Comparison of ENCODE assay signal across 29 cellular contexts in genomic region chr6:115870464-115870863, GRCh38.
DNase-seq lines count a peak whose midpoint lies in the region; ATAC-seq, FAIRE-seq and TF ChIP-seq lines count a peak whose summit lies in the region.
"Had no signal": no experiment of that assay in that cellular context is flagged by ENCODE, and none has a peak within 500 bp of the region (broad histone marks: within the 10 kb centered on the region; RNA-seq: fewer than 3 reads in every experiment).

No MANE protein-coding gene starts in this region.

- H3K36me3 Mint-ChIP-seq in glutamatergic neuron (ENCODE audit: unreplicated experiment): no peaks in the 10 kb centered on the region
- H3K36me3 Mint-ChIP-seq: CD14-positive monocyte; CD4-positive, alpha-beta memory T cell; CD4-positive, CD25-positive, alpha-beta regulatory T cell; CD8-positive, alpha-beta memory T cell had no signal

- FAIRE-seq in GM12878 (lab: Jason Lieb, UNC): peak; percentile 76
- FAIRE-seq: A204.1, G401.6, GM12892, GM18507, GM19239 had no signal

- no peak for TF ChIP-seq CTCF in GM12878 (IDR thresholded peaks at IDR 0.05 in 2 of 3, conservative IDR thresholded peaks at IDR 0.05 in 1 of 3; ENCODE audit: control insufficient read depth in 2 of 3, extremely low read depth in 1 of 3, insufficient read depth in 1 of 3, low read depth in 3 of 3, low read length in 3 of 3)
- no peak for TF ChIP-seq CTCF in glutamatergic neuron (IDR thresholded peaks at IDR 0.05; ENCODE audit: partially characterized antibody, unreplicated experiment)
- no peak for TF ChIP-seq CTCF in right lobe of liver (IDR thresholded peaks at IDR 0.05)

- SMC1A ChIA-PET in GM12878 (lab: Charles Lee; ENCODE audit: uncharacterized antibody, unreplicated experiment): interaction anchor here (1.7 kb wide), 1 partner anchor 28 kb away, joined by 3 read pairs; no protein-coding TSS in a partner anchor

- no peaks in the 10 kb centered on the region for H3K36me3 ChIP-seq in GM12878 (ENCODE audit: control insufficient read depth in 2 of 2, insufficient read depth in 2 of 2, low read length in 1 of 2)
- no peaks in the 10 kb centered on the region for H3K36me3 ChIP-seq in right lobe of liver
- H3K36me3 ChIP-seq: BE2C, BLaER1 had no signal

- H3K4me3 ChIP-seq in GM12878: no peak overlapping the region
- H3K4me3 ChIP-seq in right lobe of liver: no peak overlapping the region
- H3K4me3 ChIP-seq: BLaER1 had no signal

- RAD21 ChIA-PET in GM12878 (lab: Charles Lee; ENCODE audit: unreplicated experiment): no interaction called here

- POLR2A ChIA-PET in GM12878 (lab: Charles Lee): no interaction called here

- H3K4me1 Mint-ChIP-seq in glutamatergic neuron (ENCODE audit: low read depth, unreplicated experiment): peaks cover 3% of the 10 kb centered on the region
- H3K4me1 Mint-ChIP-seq: CD14-positive monocyte; CD4-positive, alpha-beta memory T cell; CD4-positive, CD25-positive, alpha-beta regulatory T cell; CD8-positive, alpha-beta memory T cell had no signal

- H3K27ac Mint-ChIP-seq in glutamatergic neuron (ENCODE audit: unreplicated experiment): peak overlapping the region; percentile 45
- H3K27ac Mint-ChIP-seq: CD14-positive monocyte; CD4-positive, alpha-beta memory T cell; CD4-positive, CD25-positive, alpha-beta regulatory T cell; CD8-positive, alpha-beta memory T cell had no signal

- H3K27ac ChIP-seq in GM12878 (ENCODE audit: control insufficient read depth, insufficient read depth) (no peak overlapping the region), right lobe of liver (no peak overlapping the region)
- H3K27ac ChIP-seq: BLaER1 had no signal

- H3K27me3 ChIP-seq in GM12878 (replicated peaks in 1 of 2; ENCODE audit: control insufficient read depth in 2 of 2, insufficient read depth in 2 of 2, low read length in 1 of 2) (no peaks in the 10 kb centered on the region), right lobe of liver (no peaks in the 10 kb centered on the region)
- H3K27me3 ChIP-seq: BE2C, BLaER1 had no signal

- TF ChIP-seq POLR2A in GM12878 (IDR thresholded peaks at IDR 0.05; ENCODE audit: low read depth, low read length) (no peak), right lobe of liver (IDR thresholded peaks at IDR 0.05) (no peak)

- H3K4me3 Mint-ChIP-seq in glutamatergic neuron (ENCODE audit: unreplicated experiment): no peak overlapping the region
- H3K4me3 Mint-ChIP-seq: CD14-positive monocyte; CD4-positive, alpha-beta memory T cell; CD4-positive, CD25-positive, alpha-beta regulatory T cell; CD8-positive, alpha-beta memory T cell had no signal

- CTCF ChIA-PET in GM12878 (lab: Yijun Ruan, JAX): interaction anchor here (1.5 kb wide), 1 partner anchor 32 kb away, joined by 3 read pairs; no protein-coding TSS in a partner anchor

- ATAC-seq in GM12878: no peak
- peak; percentile 69 to 92 (median 86) for ATAC-seq in right lobe of liver
- ATAC-seq in GM18517 (IDR thresholded peaks at IDR 0.05; ENCODE audit: unreplicated experiment): no peak

- WGBS in GM12878 (ENCODE audit: insufficient coverage, insufficient replicate concordance, low lambda C conversion rate, missing lambda C conversion rate): 0% methylated on average over 4 of the region's 4 CpGs
- 33% methylated on average over 4 of the region's 4 CpGs for WGBS in right lobe of liver (ENCODE audit: insufficient coverage, low coverage, low lambda C conversion rate, missing lambda C conversion rate)

- H3K9me3 ChIP-seq in GM12878 (replicated peaks; ENCODE audit: control insufficient read depth, insufficient read depth, low read length) (no peaks in the 10 kb centered on the region), right lobe of liver (no peaks in the 10 kb centered on the region)
- H3K9me3 ChIP-seq: BE2C, BLaER1 had no signal

- H3K4me1 ChIP-seq in GM12878 (ENCODE audit: control insufficient read depth, insufficient read depth, low read length) (no peaks in the 10 kb centered on the region), right lobe of liver (peaks cover 0 to 3% (median 0%) of the 10 kb centered on the region in 4 donors)
- H3K4me1 ChIP-seq: BE2C, BLaER1 had no signal

- intact Hi-C loops in GM12878 (cut with micrococcal nuclease; ENCODE audit: unreplicated experiment): no loop called here
- intact Hi-C loops in right lobe of liver (cut with DNase I): no loop called here
- intact Hi-C loops in posterior cingulate gyrus (cut with DNase I): no loop called here

- H3K79me2 ChIP-seq in GM12878 (ENCODE audit: control insufficient read depth, insufficient read depth, low read length): no peaks in the 10 kb centered on the region

- DNase-seq in GM12878 (ENCODE audit: low read depth, low spot score) (no peak), glutamatergic neuron (no peak), right lobe of liver (no peak), retina (peak; percentile 41), cerebellar cortex (ENCODE audit: low spot score) (no peak), posterior cingulate gyrus (no peak)
- DNase-seq: 8988T; ACHN; BE2C; C1 segment of cervical spinal cord; CD4-positive, alpha-beta memory T cell; CD4-positive, CD25-positive, alpha-beta regulatory T cell; CD8-positive, alpha-beta memory T cell; COR-L47; DMS 273 treated with DMSO at 0.1 percent for 48 hours; DMS153; DMS53; DMS79; DND-41; EL; GF-D8 had no signal

- no peak for TF ChIP-seq RAD21 in GM12878 (IDR thresholded peaks at IDR 0.05; ENCODE audit: insufficient read depth, low read depth, low read length)

- no peak overlapping the region for H3K4me2 ChIP-seq in GM12878 (ENCODE audit: control insufficient read depth, insufficient read depth)
- H3K4me2 ChIP-seq: BLaER1 had no signal

- no peak for TF ChIP-seq EP300 in GM12878 (IDR thresholded peaks at IDR 0.05; ENCODE audit: borderline replicate concordance in 1 of 2, control insufficient read depth in 1 of 2, low read depth in 2 of 2, low read length in 2 of 2)

- H3K27me3 Mint-ChIP-seq in glutamatergic neuron (ENCODE audit: unreplicated experiment): peaks cover 2% of the 10 kb centered on the region
- H3K27me3 Mint-ChIP-seq: CD4-positive, alpha-beta memory T cell; CD4-positive, CD25-positive, alpha-beta regulatory T cell; CD8-positive, alpha-beta memory T cell had no signal

- no peak overlapping the region for H3K9ac ChIP-seq in GM12878 (ENCODE audit: control insufficient read depth, insufficient read depth, low read length)
- H3K9ac ChIP-seq: BLaER1 had no signal

- H2AFZ ChIP-seq in GM12878 (ENCODE audit: control insufficient read depth, low read depth, low read length): no peak overlapping the region

- peaks cover 3% of the 10 kb centered on the region for H3K9me3 Mint-ChIP-seq in glutamatergic neuron (ENCODE audit: unreplicated experiment)

- H4K20me1 ChIP-seq in GM12878 (ENCODE audit: control insufficient read depth, insufficient read depth): no peaks in the 10 kb centered on the region
- H4K20me1 ChIP-seq: BLaER1 had no signal

- no TSS peak for BruUV-seq in GM12878 (replicated peaks; lab: Mats Ljungman, UMichigan)

- in situ Hi-C loops in GM12878 (cut with MboI): no loop called here

TF ChIP-seq in GM12878, 131 proteins besides CTCF, POLR2A, EP300 and RAD21 (continues in another document):
- TF ChIP-seq REST (IDR thresholded peaks at IDR 0.05; ENCODE audit: low read depth, low read length) (no peak), NKRF (conservative IDR thresholded peaks at IDR 0.05) (no peak), DPF2 (IDR thresholded peaks at IDR 0.05) (no peak)

Comparison
In these comparisons a context has a peak if more than half of its experiments do, and no peak if none do; other contexts are left out.
1. ATAC-seq: peak in right lobe of liver (4 of 4); none in GM12878 (single experiment) and GM18517 (single experiment).